In genomic region chr6:115004204-115004603, GRCh38 we compare ENCODE assay signal across 24 cellular contexts.
"Had no signal": no experiment of that assay in that cellular context is flagged by ENCODE, and none has a peak within 500 bp of the region (broad histone marks: within the 10 kb centered on the region; RNA-seq: fewer than 3 reads in every experiment).

No MANE protein-coding gene starts in this region.

- H3K4me3 Mint-ChIP-seq: activated CD4-positive, alpha-beta T cell treated with anti-CD3 and anti-CD28 coated beads for 36 hours; activated CD8-positive, alpha-beta memory T cell treated with anti-CD3 and anti-CD28 coated beads, Interleukin-2, amount 10 ng/mL, durations not matched to agents 7 days and 5 days; activated CD8-positive, alpha-beta T cell treated with anti-CD3 and anti-CD28 coated beads, Interleukin-2, amount 10 ng/mL, durations not matched to agents 7 days and 5 days; activated naive CD4-positive, alpha-beta T cell treated with anti-CD3 and anti-CD28 coated beads, Interleukin-2, amount 50 U/mL, for 24 hours; activated naive CD8-positive, alpha-beta T cell treated with anti-CD3 and anti-CD28 coated beads, Interleukin-2, amount 50 U/mL, for 24 hours; mesothelial cell of epicardium; naive B cell; nephron progenitor cell had no signal

- H3K9me3 ChIP-seq: gastroesophageal sphincter, neutrophil, ovary, prostate gland, right atrium auricular region, suprapubic skin, tibial artery, upper lobe of right lung had no signal

- H3K27me3 Mint-ChIP-seq: activated CD4-positive, alpha-beta T cell treated with anti-CD3 and anti-CD28 coated beads for 36 hours; activated CD8-positive, alpha-beta memory T cell treated with anti-CD3 and anti-CD28 coated beads, Interleukin-2, amount 10 ng/mL, durations not matched to agents 7 days and 5 days; activated naive CD4-positive, alpha-beta T cell treated with anti-CD3 and anti-CD28 coated beads, Interleukin-2, amount 50 U/mL, for 24 hours; activated naive CD8-positive, alpha-beta T cell treated with anti-CD3 and anti-CD28 coated beads, Interleukin-2, amount 50 U/mL, for 24 hours; naive B cell had no signal

- H3K27me3 ChIP-seq: gastroesophageal sphincter, neutrophil, ovary, right atrium auricular region, suprapubic skin, tibial artery, upper lobe of right lung had no signal

- H3K9me3 Mint-ChIP-seq: activated naive CD4-positive, alpha-beta T cell treated with anti-CD3 and anti-CD28 coated beads, Interleukin-2, amount 50 U/mL, for 24 hours; mesothelial cell of epicardium; nephron progenitor cell had no signal

- H3K4me1 ChIP-seq: gastroesophageal sphincter, prostate gland, right atrium auricular region, suprapubic skin, tibial artery, upper lobe of right lung had no signal

- H3K27ac Mint-ChIP-seq: activated CD4-positive, alpha-beta T cell treated with anti-CD3 and anti-CD28 coated beads for 36 hours; activated CD8-positive, alpha-beta memory T cell treated with anti-CD3 and anti-CD28 coated beads, Interleukin-2, amount 10 ng/mL, durations not matched to agents 7 days and 5 days; activated CD8-positive, alpha-beta T cell treated with anti-CD3 and anti-CD28 coated beads, Interleukin-2, amount 10 ng/mL, durations not matched to agents 7 days and 5 days; activated naive CD4-positive, alpha-beta T cell treated with anti-CD3 and anti-CD28 coated beads, Interleukin-2, amount 50 U/mL, for 24 hours; activated naive CD8-positive, alpha-beta T cell treated with anti-CD3 and anti-CD28 coated beads, Interleukin-2, amount 50 U/mL, for 24 hours; activated T-helper 2 cell treated with anti-CD3 and anti-CD28 coated beads, Interferon-gamma antibody, Interleukin-2, Interleukin-4, amounts not matched to agents 10 μg/mL and 5 μg/mL and 100 μg/mL, durations not matched to agents 14 hours and 24 hours and 36 hours; naive B cell; nephron progenitor cell had no signal

- H3K36me3 ChIP-seq: gastroesophageal sphincter, neutrophil, ovary, prostate gland, right atrium auricular region, suprapubic skin, tibial artery, upper lobe of right lung had no signal

- H3K36me3 Mint-ChIP-seq: activated naive CD4-positive, alpha-beta T cell treated with anti-CD3 and anti-CD28 coated beads, Interleukin-2, amount 50 U/mL, for 24 hours; mesothelial cell of epicardium; naive B cell had no signal

- H3K27ac ChIP-seq: gastroesophageal sphincter, neutrophil, ovary, prostate gland, right atrium auricular region, suprapubic skin, tibial artery, upper lobe of right lung had no signal

- H3K4me1 Mint-ChIP-seq: activated naive CD4-positive, alpha-beta T cell treated with anti-CD3 and anti-CD28 coated beads, Interleukin-2, amount 50 U/mL, for 24 hours; naive B cell; nephron progenitor cell had no signal

- ATAC-seq: activated CD4-positive, alpha-beta T cell treated with anti-CD3 and anti-CD28 coated beads for 36 hours; activated CD8-positive, alpha-beta memory T cell treated with anti-CD3 and anti-CD28 coated beads, Interleukin-2, amount 10 ng/mL, durations not matched to agents 7 days and 5 days; activated CD8-positive, alpha-beta T cell treated with anti-CD3 and anti-CD28 coated beads, Interleukin-2, amount 10 ng/mL, durations not matched to agents 7 days and 5 days; activated naive CD8-positive, alpha-beta T cell treated with anti-CD3 and anti-CD28 coated beads, Interleukin-2, amount 50 U/mL, for 24 hours; gastroesophageal sphincter; upper lobe of right lung had no signal

- H3K4me3 ChIP-seq: gastroesophageal sphincter, ovary, prostate gland, right atrium auricular region, suprapubic skin, tibial artery, upper lobe of right lung had no signal

- DNase-seq: activated CD4-positive, alpha-beta T cell treated with anti-CD3 and anti-CD28 coated beads for 36 hours; activated CD4-positive, CD25-positive, alpha-beta regulatory T cell; activated CD8-positive, alpha-beta memory T cell treated with anti-CD3 and anti-CD28 coated beads, Interleukin-2, amount 10 ng/mL, durations not matched to agents 7 days and 5 days; activated CD8-positive, alpha-beta T cell treated with anti-CD3 and anti-CD28 coated beads, Interleukin-2, amount 10 ng/mL, durations not matched to agents 7 days and 5 days; activated naive CD8-positive, alpha-beta T cell treated with anti-CD3 and anti-CD28 coated beads, Interleukin-2, amount 50 U/mL, for 24 hours; activated T-cell treated with anti-CD3 and anti-CD28 coated beads, Interleukin-2, amount 50 U/mL, for 48 hours; dermis blood vessel endothelial cell; effector CD8-positive, alpha-beta T cell; hippocampal formation; kidney; naive B cell; nephron progenitor cell; ovary; stimulated activated naive CD4-positive, alpha-beta T cell; tibial artery; upper lobe of right lung had no signal
